1 cellular context compared by ENCODE assay signal in the genomic region with DNA sequence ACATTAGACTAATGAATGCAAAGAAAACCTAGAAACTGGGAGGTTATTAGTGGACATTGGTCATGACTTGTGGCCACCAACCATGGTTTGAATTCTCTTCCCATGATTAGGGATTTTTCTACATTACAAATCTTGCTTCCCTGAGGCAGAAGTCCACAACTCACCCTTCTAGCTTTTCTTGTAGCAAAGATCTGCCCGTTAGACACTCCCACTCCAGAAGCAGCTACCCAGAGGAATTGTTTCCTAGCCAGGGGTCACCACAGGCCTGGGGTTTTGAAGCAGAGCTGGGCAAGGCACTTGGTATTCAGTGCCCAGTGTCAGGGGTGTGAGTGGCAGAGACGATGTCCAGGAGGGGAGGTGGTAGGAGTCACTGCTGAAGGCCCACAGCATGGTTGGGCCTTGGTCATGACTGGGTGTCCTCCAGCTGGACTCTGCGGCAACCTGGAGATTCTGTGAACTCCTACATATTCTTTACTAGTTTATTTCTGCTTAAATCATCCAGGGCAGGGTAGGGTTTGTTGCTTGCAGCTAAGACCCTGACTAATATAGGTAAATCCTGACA.
TF ChIP-seq lines count a peak whose summit lies in the region.

No MANE protein-coding gene starts in this region.

TF ChIP-seq in GM23338, 12 proteins besides CTCF, POLR2A, EP300 and RAD21 (continued from another document):
- TF ChIP-seq, protein P1, sequence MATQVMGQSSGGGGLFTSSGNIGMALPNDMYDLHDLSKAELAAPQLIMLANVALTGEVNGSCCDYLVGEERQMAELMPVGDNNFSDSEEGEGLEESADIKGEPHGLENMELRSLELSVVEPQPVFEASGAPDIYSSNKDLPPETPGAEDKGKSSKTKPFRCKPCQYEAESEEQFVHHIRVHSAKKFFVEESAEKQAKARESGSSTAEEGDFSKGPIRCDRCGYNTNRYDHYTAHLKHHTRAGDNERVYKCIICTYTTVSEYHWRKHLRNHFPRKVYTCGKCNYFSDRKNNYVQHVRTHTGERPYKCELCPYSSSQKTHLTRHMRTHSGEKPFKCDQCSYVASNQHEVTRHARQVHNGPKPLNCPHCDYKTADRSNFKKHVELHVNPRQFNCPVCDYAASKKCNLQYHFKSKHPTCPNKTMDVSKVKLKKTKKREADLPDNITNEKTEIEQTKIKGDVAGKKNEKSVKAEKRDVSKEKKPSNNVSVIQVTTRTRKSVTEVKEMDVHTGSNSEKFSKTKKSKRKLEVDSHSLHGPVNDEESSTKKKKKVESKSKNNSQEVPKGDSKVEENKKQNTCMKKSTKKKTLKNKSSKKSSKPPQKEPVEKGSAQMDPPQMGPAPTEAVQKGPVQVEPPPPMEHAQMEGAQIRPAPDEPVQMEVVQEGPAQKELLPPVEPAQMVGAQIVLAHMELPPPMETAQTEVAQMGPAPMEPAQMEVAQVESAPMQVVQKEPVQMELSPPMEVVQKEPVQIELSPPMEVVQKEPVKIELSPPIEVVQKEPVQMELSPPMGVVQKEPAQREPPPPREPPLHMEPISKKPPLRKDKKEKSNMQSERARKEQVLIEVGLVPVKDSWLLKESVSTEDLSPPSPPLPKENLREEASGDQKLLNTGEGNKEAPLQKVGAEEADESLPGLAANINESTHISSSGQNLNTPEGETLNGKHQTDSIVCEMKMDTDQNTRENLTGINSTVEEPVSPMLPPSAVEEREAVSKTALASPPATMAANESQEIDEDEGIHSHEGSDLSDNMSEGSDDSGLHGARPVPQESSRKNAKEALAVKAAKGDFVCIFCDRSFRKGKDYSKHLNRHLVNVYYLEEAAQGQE (IDR thresholded peaks at IDR 0.05; ENCODE audit: unreplicated experiment), result no peak
- TF ChIP-seq, protein P2, sequence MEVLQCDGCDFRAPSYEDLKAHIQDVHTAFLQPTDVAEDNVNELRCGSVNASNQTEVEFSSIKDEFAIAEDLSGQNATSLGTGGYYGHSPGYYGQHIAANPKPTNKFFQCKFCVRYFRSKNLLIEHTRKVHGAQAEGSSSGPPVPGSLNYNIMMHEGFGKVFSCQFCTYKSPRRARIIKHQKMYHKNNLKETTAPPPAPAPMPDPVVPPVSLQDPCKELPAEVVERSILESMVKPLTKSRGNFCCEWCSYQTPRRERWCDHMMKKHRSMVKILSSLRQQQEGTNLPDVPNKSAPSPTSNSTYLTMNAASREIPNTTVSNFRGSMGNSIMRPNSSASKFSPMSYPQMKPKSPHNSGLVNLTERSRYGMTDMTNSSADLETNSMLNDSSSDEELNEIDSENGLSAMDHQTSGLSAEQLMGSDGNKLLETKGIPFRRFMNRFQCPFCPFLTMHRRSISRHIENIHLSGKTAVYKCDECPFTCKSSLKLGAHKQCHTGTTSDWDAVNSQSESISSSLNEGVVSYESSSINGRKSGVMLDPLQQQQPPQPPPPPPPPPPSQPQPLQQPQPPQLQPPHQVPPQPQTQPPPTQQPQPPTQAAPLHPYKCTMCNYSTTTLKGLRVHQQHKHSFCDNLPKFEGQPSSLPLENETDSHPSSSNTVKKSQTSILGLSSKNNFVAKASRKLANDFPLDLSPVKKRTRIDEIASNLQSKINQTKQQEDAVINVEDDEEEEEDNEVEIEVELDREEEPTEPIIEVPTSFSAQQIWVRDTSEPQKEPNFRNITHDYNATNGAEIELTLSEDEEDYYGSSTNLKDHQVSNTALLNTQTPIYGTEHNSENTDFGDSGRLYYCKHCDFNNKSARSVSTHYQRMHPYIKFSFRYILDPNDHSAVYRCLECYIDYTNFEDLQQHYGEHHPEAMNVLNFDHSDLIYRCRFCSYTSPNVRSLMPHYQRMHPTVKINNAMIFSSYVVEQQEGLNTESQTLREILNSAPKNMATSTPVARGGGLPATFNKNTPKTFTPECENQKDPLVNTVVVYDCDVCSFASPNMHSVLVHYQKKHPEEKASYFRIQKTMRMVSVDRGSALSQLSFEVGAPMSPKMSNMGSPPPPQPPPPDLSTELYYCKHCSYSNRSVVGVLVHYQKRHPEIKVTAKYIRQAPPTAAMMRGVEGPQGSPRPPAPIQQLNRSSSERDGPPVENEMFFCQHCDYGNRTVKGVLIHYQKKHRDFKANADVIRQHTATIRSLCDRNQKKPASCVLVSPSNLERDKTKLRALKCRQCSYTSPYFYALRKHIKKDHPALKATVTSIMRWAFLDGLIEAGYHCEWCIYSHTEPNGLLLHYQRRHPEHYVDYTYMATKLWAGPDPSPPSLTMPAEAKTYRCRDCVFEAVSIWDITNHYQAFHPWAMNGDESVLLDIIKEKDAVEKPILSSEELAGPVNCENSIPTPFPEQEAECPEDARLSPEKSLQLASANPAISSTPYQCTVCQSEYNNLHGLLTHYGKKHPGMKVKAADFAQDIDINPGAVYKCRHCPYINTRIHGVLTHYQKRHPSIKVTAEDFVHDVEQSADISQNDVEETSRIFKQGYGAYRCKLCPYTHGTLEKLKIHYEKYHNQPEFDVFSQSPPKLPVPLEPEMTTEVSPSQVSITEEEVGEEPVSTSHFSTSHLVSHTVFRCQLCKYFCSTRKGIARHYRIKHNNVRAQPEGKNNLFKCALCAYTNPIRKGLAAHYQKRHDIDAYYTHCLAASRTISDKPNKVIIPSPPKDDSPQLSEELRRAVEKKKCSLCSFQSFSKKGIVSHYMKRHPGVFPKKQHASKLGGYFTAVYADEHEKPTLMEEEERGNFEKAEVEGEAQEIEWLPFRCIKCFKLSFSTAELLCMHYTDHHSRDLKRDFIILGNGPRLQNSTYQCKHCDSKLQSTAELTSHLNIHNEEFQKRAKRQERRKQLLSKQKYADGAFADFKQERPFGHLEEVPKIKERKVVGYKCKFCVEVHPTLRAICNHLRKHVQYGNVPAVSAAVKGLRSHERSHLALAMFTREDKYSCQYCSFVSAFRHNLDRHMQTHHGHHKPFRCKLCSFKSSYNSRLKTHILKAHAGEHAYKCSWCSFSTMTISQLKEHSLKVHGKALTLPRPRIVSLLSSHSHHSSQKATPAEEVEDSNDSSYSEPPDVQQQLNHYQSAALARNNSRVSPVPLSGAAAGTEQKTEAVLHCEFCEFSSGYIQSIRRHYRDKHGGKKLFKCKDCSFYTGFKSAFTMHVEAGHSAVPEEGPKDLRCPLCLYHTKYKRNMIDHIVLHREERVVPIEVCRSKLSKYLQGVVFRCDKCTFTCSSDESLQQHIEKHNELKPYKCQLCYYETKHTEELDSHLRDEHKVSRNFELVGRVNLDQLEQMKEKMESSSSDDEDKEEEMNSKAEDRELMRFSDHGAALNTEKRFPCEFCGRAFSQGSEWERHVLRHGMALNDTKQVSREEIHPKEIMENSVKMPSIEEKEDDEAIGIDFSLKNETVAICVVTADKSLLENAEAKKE (CRISPR knock-in tag; IDR thresholded peaks at IDR 0.05), result no peak
- TF ChIP-seq NANOG (IDR thresholded peaks at IDR 0.05; ENCODE audit: borderline replicate concordance) (no peak), ZNF114 (CRISPR knock-in tag; IDR thresholded peaks at IDR 0.05) (no peak), EZH2phosphoT487 (IDR thresholded peaks at IDR 0.05; ENCODE audit: unreplicated experiment) (no peak), POLR2AphosphoS5 (IDR thresholded peaks at IDR 0.05; ENCODE audit: low read depth) (no peak), JUNB (IDR thresholded peaks at IDR 0.05; ENCODE audit: unreplicated experiment) (no peak), EZH2 (IDR thresholded peaks at IDR 0.05; ENCODE audit: low read depth, unreplicated experiment) (no peak)
